ENCODE assay signal across 19 cellular contexts in the genomic region with DNA sequence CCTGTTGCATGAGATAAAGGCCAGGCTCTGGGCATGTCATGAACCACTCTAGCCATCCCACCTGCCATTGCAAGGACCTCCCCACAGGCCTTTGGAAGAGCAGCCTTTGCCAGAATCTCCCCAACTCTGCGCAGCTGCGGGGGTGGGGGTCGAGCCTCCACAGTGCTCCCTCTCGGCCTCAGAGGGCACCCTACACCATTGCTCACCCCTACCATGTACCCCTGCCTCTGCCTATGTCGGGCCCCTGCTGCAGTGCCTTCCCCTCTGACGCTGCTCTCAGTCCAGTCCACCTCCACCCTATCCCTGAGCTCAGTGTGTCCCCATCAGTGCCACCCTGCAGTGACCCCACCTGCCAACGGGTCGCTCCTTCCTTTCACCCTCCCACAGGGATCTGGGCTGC.
DNase-seq lines count a peak whose midpoint lies in the region; ATAC-seq and TF ChIP-seq lines count a peak whose summit lies in the region.
"Had no signal": no experiment of that assay in that cellular context is flagged by ENCODE, and none has a peak within 500 bp of the region (broad histone marks: within the 10 kb centered on the region; RNA-seq: fewer than 3 reads in every experiment).

No MANE protein-coding gene starts in this region.

- no peaks in the 10 kb centered on the region for H3K9me3 ChIP-seq in tibial artery
- H3K9me3 ChIP-seq in colonic mucosa = no peaks in the 10 kb centered on the region
- H3K9me3 ChIP-seq: Caco-2 had no signal

- no peak for TF ChIP-seq CTCF in tibial artery (IDR thresholded peaks at IDR 0.05)
- no peak for TF ChIP-seq CTCF in colonic mucosa (IDR thresholded peaks at IDR 0.05)

- H3K4me3 ChIP-seq in tibial artery (no peak overlapping the region), colonic mucosa (no peak overlapping the region)
- H3K4me3 ChIP-seq: BLaER1 treated with 17β-estradiol and CSF1 and Interleukin-3, amounts not matched to agents 10 nM and 100 nM had no signal

- H3K9ac ChIP-seq in colonic mucosa (ENCODE audit: low read depth in 2 of 2, low read length in 2 of 2) = no peak overlapping the region
- H3K9ac ChIP-seq: BLaER1 treated with 17β-estradiol and CSF1 and Interleukin-3, amounts not matched to agents 10 nM and 100 nM had no signal

- no peak for DNase-seq in stimulated activated naive CD8-positive, alpha-beta T cell treated with anti-CD3 and anti-CD28 coated beads, Interleukin-15, amount 100 ng/mL, for 72 hours
- DNase-seq in stimulated activated naive CD8-positive, alpha-beta T cell treated with anti-CD3 and anti-CD28 coated beads, Interleukin-15, Interleukin-2, amounts not matched to agents 100 U/mL and 50 U/mL, for 24 hours = no peak
- DNase-seq in stimulated activated effector memory CD8-positive, alpha-beta T cell treated with anti-CD3 and anti-CD28 coated beads, Interleukin-12 subunit alpha, Interleukin-12 subunit beta, amount 100 ng/mL, for 72 hours (ENCODE audit: low spot score in 2 of 2) = no peak
- DNase-seq in tibial artery = no peak
- DNase-seq in AG20443 (ENCODE audit: low spot score) = no peak
- DNase-seq in stimulated activated CD4-positive, alpha-beta T cell treated with anti-CD3 and anti-CD28 coated beads, Interleukin-2, amount 100 ng/mL, for 48 hours = no peak
- DNase-seq in colonic mucosa = no peak
- DNase-seq: 8988T; ACHN; AML-193; Caco-2; Calu3; CD4-positive, alpha-beta T cell; CD8-positive, alpha-beta T cell; DMS79 treated with DMSO at 0.1 percent for 48 hours; GF-D8 had no signal

- H3K27me3 ChIP-seq in tibial artery (no peaks in the 10 kb centered on the region), colonic mucosa (no peaks in the 10 kb centered on the region)
- H3K27me3 ChIP-seq: BLaER1 treated with 17β-estradiol and CSF1 and Interleukin-3, amounts not matched to agents 10 nM and 100 nM had no signal

- H3K36me3 ChIP-seq in tibial artery = no peaks in the 10 kb centered on the region
- no peaks in the 10 kb centered on the region for H3K36me3 ChIP-seq in colonic mucosa
- H3K36me3 ChIP-seq: BLaER1 treated with 17β-estradiol and CSF1 and Interleukin-3, amounts not matched to agents 10 nM and 100 nM had no signal

- H3K4me1 Mint-ChIP-seq in stimulated activated naive CD8-positive, alpha-beta T cell treated with anti-CD3 and anti-CD28 coated beads, Interleukin-15, amount 100 ng/mL, for 72 hours = no peaks in the 10 kb centered on the region
- no peaks in the 10 kb centered on the region for H3K4me1 Mint-ChIP-seq in stimulated activated effector memory CD8-positive, alpha-beta T cell treated with anti-CD3 and anti-CD28 coated beads, Interleukin-12 subunit alpha, Interleukin-12 subunit beta, amount 100 ng/mL, for 72 hours
- H3K4me1 Mint-ChIP-seq: B cell had no signal

- H3K27ac Mint-ChIP-seq in stimulated activated naive CD8-positive, alpha-beta T cell treated with anti-CD3 and anti-CD28 coated beads, Interleukin-15, amount 100 ng/mL, for 72 hours = no peak overlapping the region
- no peak overlapping the region for H3K27ac Mint-ChIP-seq in stimulated activated effector memory CD8-positive, alpha-beta T cell treated with anti-CD3 and anti-CD28 coated beads, Interleukin-12 subunit alpha, Interleukin-12 subunit beta, amount 100 ng/mL, for 72 hours
- H3K27ac Mint-ChIP-seq: B cell; CD4-positive, alpha-beta T cell; CD8-positive, alpha-beta T cell had no signal

- no peaks in the 10 kb centered on the region for H3K36me3 Mint-ChIP-seq in stimulated activated effector memory CD8-positive, alpha-beta T cell treated with anti-CD3 and anti-CD28 coated beads, Interleukin-12 subunit alpha, Interleukin-12 subunit beta, amount 100 ng/mL, for 72 hours
- H3K36me3 Mint-ChIP-seq: CD8-positive, alpha-beta T cell had no signal

- H3K9me3 Mint-ChIP-seq in stimulated activated naive CD8-positive, alpha-beta T cell treated with anti-CD3 and anti-CD28 coated beads, Interleukin-15, amount 100 ng/mL, for 72 hours = peaks cover 0 to 9% of the 10 kb centered on the region in 2 donors
- peaks cover 3% of the 10 kb centered on the region for H3K9me3 Mint-ChIP-seq in stimulated activated effector memory CD8-positive, alpha-beta T cell treated with anti-CD3 and anti-CD28 coated beads, Interleukin-12 subunit alpha, Interleukin-12 subunit beta, amount 100 ng/mL, for 72 hours
- H3K9me3 Mint-ChIP-seq: CD8-positive, alpha-beta T cell had no signal

- peaks cover 8% of the 10 kb centered on the region for H3K27me3 Mint-ChIP-seq in stimulated activated naive CD8-positive, alpha-beta T cell treated with anti-CD3 and anti-CD28 coated beads, Interleukin-15, amount 100 ng/mL, for 72 hours

- intact Hi-C loops in tibial artery (cut with DNase I; ENCODE audit: low total_unique reads) (loop anchor here (10.0 kb wide), 1 partner anchor 975 kb away; no protein-coding TSS in a partner anchor), colonic mucosa (cut with DNase I) (no loop called here)

- H3K4me1 ChIP-seq in tibial artery (peaks cover 0 to 61% (median 47%) of the 10 kb centered on the region in 4 donors), colonic mucosa (no peaks in the 10 kb centered on the region)
- H3K4me1 ChIP-seq: Caco-2 had no signal

- ATAC-seq in stimulated activated naive CD8-positive, alpha-beta T cell treated with anti-CD3 and anti-CD28 coated beads, Interleukin-15, amount 100 ng/mL, for 72 hours = peak; percentile 29
- ATAC-seq in stimulated activated naive CD8-positive, alpha-beta T cell treated with anti-CD3 and anti-CD28 coated beads, Interleukin-15, Interleukin-2, amounts not matched to agents 100 U/mL and 50 U/mL, for 24 hours = no peak
- peak; percentile 27 for ATAC-seq in stimulated activated effector memory CD8-positive, alpha-beta T cell treated with anti-CD3 and anti-CD28 coated beads, Interleukin-12 subunit alpha, Interleukin-12 subunit beta, amount 100 ng/mL, for 72 hours
- ATAC-seq: CD8-positive, alpha-beta T cell had no signal

- H3K27ac ChIP-seq in tibial artery = peak overlapping the region; percentile 70 to 79
- H3K27ac ChIP-seq in colonic mucosa = no peak overlapping the region
- H3K27ac ChIP-seq: BLaER1 treated with 17β-estradiol and CSF1 and Interleukin-3, amounts not matched to agents 10 nM and 100 nM; C4-2B had no signal

- no peak overlapping the region for H3K4me3 Mint-ChIP-seq in stimulated activated naive CD8-positive, alpha-beta T cell treated with anti-CD3 and anti-CD28 coated beads, Interleukin-15, amount 100 ng/mL, for 72 hours
- no peak overlapping the region for H3K4me3 Mint-ChIP-seq in stimulated activated effector memory CD8-positive, alpha-beta T cell treated with anti-CD3 and anti-CD28 coated beads, Interleukin-12 subunit alpha, Interleukin-12 subunit beta, amount 100 ng/mL, for 72 hours
- H3K4me3 Mint-ChIP-seq: B cell; CD4-positive, alpha-beta T cell; CD8-positive, alpha-beta T cell had no signal
